ENCODE assay signal across 16 cellular contexts in the genomic region with DNA sequence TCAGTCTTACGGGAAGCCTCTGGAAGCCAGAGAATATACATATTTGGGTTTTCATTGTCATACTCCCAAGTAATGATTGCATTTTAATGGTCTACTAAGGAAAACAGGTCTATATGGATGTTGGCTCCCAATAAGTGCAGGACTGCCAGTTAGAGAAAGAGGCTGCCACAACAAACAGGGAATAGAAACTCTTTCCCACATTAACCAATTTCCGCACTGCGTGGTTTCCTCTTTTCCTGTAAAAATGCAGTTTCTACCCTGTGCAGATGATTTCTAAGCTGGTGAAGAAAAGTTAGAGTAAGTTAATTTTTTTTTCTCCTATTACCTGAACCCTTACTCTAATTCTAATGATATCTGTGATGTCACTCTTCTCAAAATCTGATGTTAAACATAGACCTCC.
"Had no signal": no experiment of that assay in that cellular context is flagged by ENCODE, and none has a peak within 500 bp of the region (broad histone marks: within the 10 kb centered on the region; RNA-seq: fewer than 3 reads in every experiment).

No MANE protein-coding gene starts in this region.

- H3K4me1 ChIP-seq: SJSA1 had no signal

- H3K9me3 ChIP-seq: breast epithelium, ovary, SJSA1, thyroid gland had no signal

- H3K27ac Mint-ChIP-seq: activated T-helper 2 cell treated with anti-CD3 and anti-CD28 coated beads, Interferon-gamma antibody, Interleukin-2, Interleukin-4, amounts not matched to agents 10 μg/mL and 5 μg/mL and 100 μg/mL, durations not matched to agents 14 hours and 24 hours and 36 hours; nephron had no signal

- H3K27ac ChIP-seq: ovary, SJSA1, thyroid gland, VCaP had no signal

- H3K4me1 Mint-ChIP-seq: nephron had no signal

- H3K4me3 Mint-ChIP-seq: nephron had no signal

- H3K4me3 ChIP-seq: breast epithelium, ovary, SJSA1, thyroid gland had no signal

- H3K27me3 ChIP-seq: breast epithelium, ovary, SJSA1, thyroid gland had no signal

- H3K36me3 ChIP-seq: breast epithelium, ovary, SJSA1, thyroid gland had no signal

- ATAC-seq: left colon had no signal

- DNase-seq: activated CD4-positive, alpha-beta T cell treated with anti-CD3 and anti-CD28 coated beads for 48 hours; activated CD8-positive, alpha-beta memory T cell treated with anti-CD3 and anti-CD28 coated beads for 24 hours; activated naive CD4-positive, alpha-beta T cell treated with anti-CD3 and anti-CD28 coated beads, Interleukin-2, amount 50 U/mL, for 16 hours; activated T-cell treated with anti-CD3 and anti-CD28 coated beads for 4 hours; amygdala; glutamatergic neuron; left colon; ovary; retina; T-helper 9 cell; thyroid gland had no signal
